13 cellular contexts compared by ENCODE assay signal in the genomic region with DNA sequence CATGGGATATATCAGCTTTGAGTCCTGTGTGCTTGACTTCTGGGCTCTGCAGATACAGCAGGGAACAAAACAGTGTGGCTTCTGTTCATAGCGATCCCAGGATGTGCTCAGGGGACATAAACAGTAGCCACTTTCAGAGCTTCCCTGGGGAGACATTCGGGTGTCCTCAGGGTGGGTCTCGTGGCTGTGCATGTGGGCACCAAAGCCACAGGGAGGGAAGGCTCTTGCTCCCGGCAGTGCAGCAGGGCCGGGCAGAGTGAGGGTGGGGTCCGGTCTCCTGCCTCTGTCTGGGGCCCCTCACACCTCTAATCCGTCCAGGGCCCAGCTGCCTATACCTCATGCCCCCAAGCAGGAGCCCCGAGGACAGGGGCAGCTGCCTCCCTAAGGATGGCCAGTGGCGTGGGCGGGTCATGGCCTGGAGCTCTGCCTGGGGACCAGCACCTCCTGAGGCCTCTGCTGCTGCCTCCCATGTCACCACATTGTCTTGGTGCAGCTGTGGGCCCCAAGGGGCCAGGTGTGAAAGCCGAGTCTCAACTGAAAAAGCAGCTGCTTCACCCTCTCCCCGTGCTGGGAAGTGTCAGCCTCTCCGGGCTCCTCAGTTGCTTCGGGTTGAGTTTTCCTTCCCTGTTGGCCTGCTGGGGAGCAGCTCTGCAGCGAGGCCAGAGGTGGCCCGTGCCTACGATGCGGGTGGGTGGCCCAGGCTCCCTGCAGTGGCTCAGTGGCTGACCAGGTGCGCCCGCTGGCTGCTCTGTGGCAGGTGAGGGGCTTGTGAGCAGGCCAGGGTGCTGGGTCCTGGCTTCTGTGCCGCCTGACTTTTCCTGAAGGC. TPM values are rescaled to one million over a fixed set of nuclear protein-coding genes. Genes with fewer than 3 reads are reported as not detected.
DNase-seq lines count a peak whose midpoint lies in the region; ATAC-seq, FAIRE-seq and TF ChIP-seq lines count a peak whose summit lies in the region.
"Had no signal": no experiment of that assay in that cellular context is flagged by ENCODE, and none has a peak within 500 bp of the region (broad histone marks: within the 10 kb centered on the region; RNA-seq: fewer than 3 reads in every experiment).

No MANE protein-coding gene starts in this region.

- no peaks in the 10 kb centered on the region for H3K9me3 Mint-ChIP-seq in naive B cell
- no peaks in the 10 kb centered on the region for H3K9me3 Mint-ChIP-seq in activated CD4-positive, alpha-beta T cell treated with anti-CD3 and anti-CD28 coated beads for 36 hours (ENCODE audit: low read depth)

- H3K4me3 ChIP-seq in left ventricle myocardium inferior (no peak overlapping the region), right atrium auricular region (no peak overlapping the region), GM12878 (peak overlapping the region; percentile 55; the same call in 1 of the 2 replicates)
- H3K4me3 ChIP-seq: mucosa of descending colon had no signal

- peak overlapping the region; percentile 65 for H3K9ac ChIP-seq in GM12878 (ENCODE audit: control insufficient read depth, insufficient read depth, low read length)

- peaks cover 76% of the 10 kb centered on the region for H3K4me1 ChIP-seq in left ventricle myocardium inferior
- peaks cover 0 to 51% of the 10 kb centered on the region in 2 donors for H3K4me1 ChIP-seq in right atrium auricular region
- peaks cover 52% of the 10 kb centered on the region for H3K4me1 ChIP-seq in GM12878 (ENCODE audit: control insufficient read depth, insufficient read depth, low read length)

- CTCF ChIA-PET in GM12878 (lab: Yijun Ruan, JAX) = no interaction called here
- CTCF ChIA-PET in activated CD4-positive, alpha-beta T cell treated with anti-CD3 and anti-CD28 coated beads for 36 hours (lab: Charles Lee) = no interaction called here

- intact Hi-C loops in left ventricle myocardium inferior (cut with micrococcal nuclease) (no loop called here), GM12878 (cut with micrococcal nuclease; ENCODE audit: unreplicated experiment) (loop anchor here (5.0 to 10.0 kb wide), 2 partner anchors 150 to 208 kb away; partner anchors contain the start of genes CPT1A, IGHMBP2 and MRPL21)
- intact Hi-C loops in activated CD4-positive, alpha-beta T cell treated with anti-CD3 and anti-CD28 coated beads for 36 hours (cut with DNase I, micrococcal nuclease) = no loop called here

- no peak for TF ChIP-seq RAD21 in GM12878 (IDR thresholded peaks at IDR 0.05; ENCODE audit: insufficient read depth, low read depth, low read length)

- H3K27me3 Mint-ChIP-seq in naive B cell = no peaks in the 10 kb centered on the region
- H3K27me3 Mint-ChIP-seq in activated CD4-positive, alpha-beta T cell treated with anti-CD3 and anti-CD28 coated beads for 36 hours = no peaks in the 10 kb centered on the region

- WGBS in GM12878 (ENCODE audit: insufficient coverage, insufficient replicate concordance, low lambda C conversion rate, missing lambda C conversion rate) = 48% methylated on average over 20 of the region's 21 CpGs

- TF ChIP-seq POLR2A in GM12878 (IDR thresholded peaks at IDR 0.05; ENCODE audit: low read depth, low read length) = 0 out of 2 replicates have a peak, but pooled peaks have one; percentile 15

- DNase-seq in left ventricle myocardium inferior (no peak), right atrium auricular region (ENCODE audit: low spot score) (no peak), GM12878 (ENCODE audit: low read depth, low spot score) (no peak), naive B cell (no peak), NAMALWA (ENCODE audit: low spot score) (no peak), SIG-M5 (lab: John Stamatoyannopoulos, UW) (no peak)
- DNase-seq in activated CD4-positive, alpha-beta T cell treated with anti-CD3 and anti-CD28 coated beads for 36 hours = no peak
- DNase-seq: activated CD8-positive, alpha-beta T cell treated with anti-CD3 and anti-CD28 coated beads, Interleukin-2, amount 10 ng/mL, durations not matched to agents 7 days and 5 days; activated naive CD4-positive, alpha-beta T cell; Kasumi-1; NCI-H2171 treated with DMSO at 0.1 percent for 48 hours had no signal

- RAD21 ChIA-PET in GM12878 (lab: Charles Lee; ENCODE audit: unreplicated experiment) = interaction anchor here (0.6 to 1.0 kb wide), 4 partner anchors 8 to 624 kb away, joined by 3 to 4 read pairs (median 3); no protein-coding TSS in a partner anchor

- H3K27ac Mint-ChIP-seq in naive B cell = peak overlapping the region; percentile 7 to 95 (median 78)
- no peak overlapping the region for H3K27ac Mint-ChIP-seq in activated CD4-positive, alpha-beta T cell treated with anti-CD3 and anti-CD28 coated beads for 36 hours
- H3K27ac Mint-ChIP-seq: activated CD8-positive, alpha-beta T cell treated with anti-CD3 and anti-CD28 coated beads, Interleukin-2, amount 10 ng/mL, durations not matched to agents 7 days and 5 days had no signal

- peaks cover 0 to 7% of the 10 kb centered on the region in 2 donors for H3K36me3 Mint-ChIP-seq in naive B cell
- peaks cover 1% of the 10 kb centered on the region for H3K36me3 Mint-ChIP-seq in activated CD4-positive, alpha-beta T cell treated with anti-CD3 and anti-CD28 coated beads for 36 hours (ENCODE audit: low read depth)

- H3K27me3 ChIP-seq in left ventricle myocardium inferior (ENCODE audit: low read depth) = no peaks in the 10 kb centered on the region
- H3K27me3 ChIP-seq in right atrium auricular region = no peaks in the 10 kb centered on the region
- H3K27me3 ChIP-seq in GM12878 (replicated peaks in 1 of 2; ENCODE audit: control insufficient read depth in 2 of 2, insufficient read depth in 2 of 2, low read length in 1 of 2) = no peaks in the 10 kb centered on the region

- no peak overlapping the region for H2AFZ ChIP-seq in GM12878 (ENCODE audit: control insufficient read depth, low read depth, low read length)

- peak; percentile 42 to 75; a peak in 2 of 4 replicates for TF ChIP-seq EP300 in GM12878 (IDR thresholded peaks at IDR 0.05; ENCODE audit: borderline replicate concordance in 1 of 2, control insufficient read depth in 1 of 2, low read depth in 2 of 2, low read length in 2 of 2)

- H4K20me1 ChIP-seq in GM12878 (ENCODE audit: control insufficient read depth, insufficient read depth) = no peaks in the 10 kb centered on the region; the same call in 1 of the 2 replicates

- no peak for FAIRE-seq in GM12878 (lab: Jason Lieb, UNC)

- peak overlapping the region; percentile 91 for H3K4me2 ChIP-seq in GM12878 (ENCODE audit: control insufficient read depth, insufficient read depth)

- BruUV-seq in GM12878 (replicated peaks; lab: Mats Ljungman, UMichigan) = no TSS peak

- in situ Hi-C loops in GM12878 (cut with MboI) = no loop called here

- H3K27ac ChIP-seq in left ventricle myocardium inferior (replicated peaks) (peak overlapping the region; percentile 90), right atrium auricular region (no peak overlapping the region), GM12878 (ENCODE audit: control insufficient read depth, insufficient read depth) (peak overlapping the region; percentile 68)

- H3K9me3 ChIP-seq in left ventricle myocardium inferior (replicated peaks) (no peaks in the 10 kb centered on the region), right atrium auricular region (no peaks in the 10 kb centered on the region), GM12878 (replicated peaks; ENCODE audit: control insufficient read depth, insufficient read depth, low read length) (no peaks in the 10 kb centered on the region)
- H3K9me3 ChIP-seq: mucosa of descending colon had no signal

- peaks cover 34 to 69% (median 57%) of the 10 kb centered on the region in 3 donors for H3K4me1 Mint-ChIP-seq in naive B cell
- peaks cover 27% of the 10 kb centered on the region for H3K4me1 Mint-ChIP-seq in activated CD4-positive, alpha-beta T cell treated with anti-CD3 and anti-CD28 coated beads for 36 hours

- SMC1A ChIA-PET in GM12878 (lab: Charles Lee; ENCODE audit: uncharacterized antibody, unreplicated experiment) = interaction anchor here (0.6 to 1.9 kb wide), 3 partner anchors 25 to 592 kb away, joined by 3 to 5 read pairs (median 3); no protein-coding TSS in a partner anchor

- peaks cover 22% of the 10 kb centered on the region for H3K36me3 ChIP-seq in left ventricle myocardium inferior
- H3K36me3 ChIP-seq in right atrium auricular region = no peaks in the 10 kb centered on the region
- H3K36me3 ChIP-seq in GM12878 (ENCODE audit: control insufficient read depth in 2 of 2, insufficient read depth in 2 of 2, low read length in 1 of 2) = peaks cover 5 to 7% of the 10 kb centered on the region in 2 experiments

- POLR2A ChIA-PET in GM12878 (lab: Charles Lee) = interaction anchor here (0.7 to 1.9 kb wide), 5 partner anchors 8 to 211 kb away, joined by 3 to 6 read pairs (median 5); partner anchors contain the start of genes CPT1A and SMIM38
- POLR2A ChIA-PET in activated CD4-positive, alpha-beta T cell treated with anti-CD3 and anti-CD28 coated beads for 36 hours (lab: Charles Lee) = no interaction called here

- TF ChIP-seq CTCF in left ventricle myocardium inferior (IDR thresholded peaks at IDR 0.05; ENCODE audit: borderline replicate concordance) (no peak), right atrium auricular region (IDR thresholded peaks at IDR 0.05) (no peak), GM12878 (IDR thresholded peaks at IDR 0.05 in 2 of 3, conservative IDR thresholded peaks at IDR 0.05 in 1 of 3; ENCODE audit: control insufficient read depth in 2 of 3, extremely low read depth in 1 of 3, insufficient read depth in 1 of 3, low read depth in 3 of 3, low read length in 3 of 3) (no peak)

- H3K79me2 ChIP-seq in GM12878 (ENCODE audit: control insufficient read depth, insufficient read depth, low read length) = peaks cover 60% of the 10 kb centered on the region

- H3K4me3 Mint-ChIP-seq in naive B cell = peak overlapping the region in 1 of 8 donors; percentile 62
- H3K4me3 Mint-ChIP-seq in activated CD4-positive, alpha-beta T cell treated with anti-CD3 and anti-CD28 coated beads for 36 hours = no peak overlapping the region
- H3K4me3 Mint-ChIP-seq: activated CD8-positive, alpha-beta T cell treated with anti-CD3 and anti-CD28 coated beads, Interleukin-2, amount 10 ng/mL, durations not matched to agents 7 days and 5 days had no signal

- peak; percentile 15 for ATAC-seq in GM12878
- ATAC-seq in naive B cell (ENCODE audit: low read depth in 2 of 2) = no peak
- ATAC-seq in activated CD4-positive, alpha-beta T cell treated with anti-CD3 and anti-CD28 coated beads for 36 hours = no peak
- ATAC-seq in GM21786 (IDR thresholded peaks at IDR 0.05; ENCODE audit: unreplicated experiment) = no peak
- ATAC-seq: activated CD8-positive, alpha-beta T cell treated with anti-CD3 and anti-CD28 coated beads, Interleukin-2, amount 10 ng/mL, durations not matched to agents 7 days and 5 days; mucosa of descending colon had no signal

RNA-seq across cellular contexts. Expression of gene TPCN2, which starts 3.8 kb away (rescaled TPM):
- 9.2 TPM for total RNA-seq in left ventricle myocardium inferior
- total RNA-seq in right atrium auricular region = 1 to 10 TPM; 4.2 to 5.3 TPM
- total RNA-seq in GM12878 (2013; cell fraction: nucleolus; rRNA removed) = 108 and 127 TPM in 2 replicates
- total RNA-seq in GM12878 (2014; rRNA removed) = 8.2 and 10.4 TPM in 2 replicates
- total RNA-seq in GM12878 (2014; rRNA removed; fragmentation: Illumina TruSeq; extraction: Trizol) = 5.7 and 6.5 TPM in 2 replicates
- 16.3 and 18.4 TPM in 2 replicates for total RNA-seq in GM12878 (2021)
- 6.3 TPM for polyA plus RNA-seq in GM12878 (2011; ENCODE audit: low read depth)
- polyA plus RNA-seq in GM12878 (2011; rRNA removed) = 11.9 and 18.3 TPM in 2 replicates
- 15.3 and 17.0 TPM in 2 replicates for polyA plus RNA-seq in GM12878 (2011; cell fraction: cytosol; rRNA removed)
- 127 and 138 TPM in 2 replicates for polyA plus RNA-seq in GM12878 (2011; cell fraction: nucleus; rRNA removed)
- 10.9 and 14.3 TPM in 2 replicates for polyA plus RNA-seq in GM12878 (2012)
- 6.2 and 8.3 TPM in 2 replicates for polyA plus RNA-seq in GM12878 (2014; fragmentation: Illumina TruSeq; extraction: Trizol)
- polyA plus RNA-seq in GM12878 (2014; fragmentation: Nextera tagmentation; extraction: Ambion mirVana) = 1 to 10 TPM; 1.7 to 2.4 TPM
- polyA plus RNA-seq in GM12878 (2014; rRNA removed) = 13.5 and 16.2 TPM in 2 replicates
- 1 to 10 TPM; 7.9 to 8.5 TPM for polyA plus RNA-seq in GM12878 (2016; fragmentation: Nextera tagmentation; extraction: Ambion mirVana)
- polyA minus RNA-seq in GM12878 (2011; rRNA and poly(A)+ RNA removed) = 13.0 and 19.8 TPM in 2 replicates
- 4.8 and 6.2 TPM in 2 replicates for polyA minus RNA-seq in GM12878 (2011; cell fraction: cytosol; rRNA and poly(A)+ RNA removed)
- 30.7 and 43.1 TPM in 2 replicates for polyA minus RNA-seq in GM12878 (2011; cell fraction: nucleus; rRNA and poly(A)+ RNA removed)
- polyA plus RNA-seq in naive B cell (ENCODE audit: low read depth in 6 of 6) = 10 to 100 TPM in 1 of 6 donors, 1 to 10 TPM in 5; 4.8 to 12.5 (median 6.9) TPM
- total RNA-seq in activated CD4-positive, alpha-beta T cell treated with anti-CD3 and anti-CD28 coated beads for 36 hours = 10 to 100 TPM in 1 of 2 experiments, 1 to 10 TPM in 1; 7.4 to 10.4 TPM

RNA-seq across cellular contexts. Expression of gene MRGPRF, which starts 39.5 kb away (rescaled TPM):
- 3.9 TPM for total RNA-seq in left ventricle myocardium inferior
- total RNA-seq in right atrium auricular region = 10 to 100 TPM; 10.8 to 17.6 TPM
- not detected in 2 replicates for total RNA-seq in GM12878 (2013; cell fraction: nucleolus; rRNA removed)
- total RNA-seq in GM12878 (2014; rRNA removed) = not detected in 2 replicates
- not detected in 2 replicates for total RNA-seq in GM12878 (2014; rRNA removed; fragmentation: Illumina TruSeq; extraction: Trizol)
- total RNA-seq in GM12878 (2021) = not detected in 2 replicates
- not detected for polyA plus RNA-seq in GM12878 (2011; ENCODE audit: low read depth)
- not detected in 2 replicates for polyA plus RNA-seq in GM12878 (2011; rRNA removed)
- polyA plus RNA-seq in GM12878 (2011; cell fraction: cytosol; rRNA removed) = not detected in 2 replicates
- polyA plus RNA-seq in GM12878 (2011; cell fraction: nucleus; rRNA removed) = not detected in 2 replicates
- polyA plus RNA-seq in GM12878 (2012) = not detected in 2 replicates
- not detected in 2 replicates for polyA plus RNA-seq in GM12878 (2014; fragmentation: Illumina TruSeq; extraction: Trizol)
- not detected for polyA plus RNA-seq in GM12878 (2014; fragmentation: Nextera tagmentation; extraction: Ambion mirVana)
- polyA plus RNA-seq in GM12878 (2014; rRNA removed) = not detected in 2 replicates
- polyA plus RNA-seq in GM12878 (2016; fragmentation: Nextera tagmentation; extraction: Ambion mirVana) = not detected
- not detected in 2 replicates for polyA minus RNA-seq in GM12878 (2011; rRNA and poly(A)+ RNA removed)
- not detected in 2 replicates for polyA minus RNA-seq in GM12878 (2011; cell fraction: cytosol; rRNA and poly(A)+ RNA removed)
- polyA minus RNA-seq in GM12878 (2011; cell fraction: nucleus; rRNA and poly(A)+ RNA removed) = not detected in 2 replicates
- not detected for polyA plus RNA-seq in naive B cell (ENCODE audit: low read depth in 6 of 6)
- not detected for total RNA-seq in activated CD4-positive, alpha-beta T cell treated with anti-CD3 and anti-CD28 coated beads for 36 hours
- total RNA-seq: activated CD8-positive, alpha-beta T cell treated with anti-CD3 and anti-CD28 coated beads, Interleukin-2, amount 10 ng/mL, durations not matched to agents 7 days and 5 days had no signal

Comparison
In these comparisons a context has a peak if more than half of its experiments do, and no peak if none do; other contexts are left out.
1. H3K27ac ChIP-seq: peak in left ventricle myocardium inferior (single experiment) and GM12878 (single experiment); none in right atrium auricular region (0 of 2).